In the genomic region with DNA sequence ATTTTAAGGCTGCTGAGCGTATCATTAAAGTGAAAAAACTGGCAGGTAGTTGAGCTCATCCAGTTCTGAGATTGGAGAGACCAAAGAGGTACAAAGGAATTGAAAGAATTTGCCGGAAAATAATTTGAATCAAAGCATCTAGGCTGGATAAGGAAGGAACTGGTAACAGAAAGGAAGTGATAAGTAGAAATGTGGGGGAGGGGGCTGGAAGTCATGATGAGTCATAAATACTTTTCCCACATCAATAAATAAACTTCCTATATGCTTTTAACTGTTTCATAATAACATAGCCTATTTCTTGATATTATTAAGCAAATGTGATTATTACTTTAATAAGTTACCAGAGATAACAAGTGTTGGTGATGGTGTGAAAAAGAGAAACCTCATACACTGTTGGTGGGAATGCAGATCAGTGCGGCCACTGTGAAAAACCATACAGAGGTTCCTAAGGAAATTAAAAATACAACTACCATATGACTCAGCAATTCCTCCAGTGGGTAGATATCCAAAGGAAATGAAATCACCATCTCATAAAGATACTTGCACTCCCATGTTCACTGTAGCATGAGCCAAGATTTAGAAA, we compare ENCODE assay signal across 9 cellular contexts. TPM values are rescaled to one million over a fixed set of nuclear protein-coding genes. Genes with fewer than 3 reads are reported as not detected.
A peak's percentile ranks its signal among the peaks of the same experiment; 100 is the strongest.
DNase-seq lines count a peak whose midpoint lies in the region; FAIRE-seq and TF ChIP-seq lines count a peak whose summit lies in the region.
"Had no signal": no experiment of that assay in that cellular context is flagged by ENCODE, and none has a peak within 500 bp of the region (broad histone marks: within the 10 kb centered on the region; RNA-seq: fewer than 3 reads in every experiment).

No MANE protein-coding gene starts in this region.

- no peaks in the 10 kb centered on the region for H3K79me2 ChIP-seq in hepatocyte

- H3K27me3 ChIP-seq in skeletal muscle satellite cell (ENCODE audit: control insufficient read depth, insufficient read depth, low read length) (no peaks in the 10 kb centered on the region), hepatocyte (no peaks in the 10 kb centered on the region)

- 88% methylated on average over 3 of the region's 3 CpGs for WGBS in hepatocyte (ENCODE audit: low lambda C conversion rate, missing lambda C conversion rate)

- FAIRE-seq in RCC 7860 (lab: Jason Lieb, UNC): peak; percentile 93
- FAIRE-seq: kidney had no signal

- TF ChIP-seq CTCF in hepatocyte (IDR thresholded peaks at IDR 0.05; ENCODE audit: poor library complexity): no peak

- no peak overlapping the region for H3K27ac ChIP-seq in hepatocyte

- H3K36me3 ChIP-seq in skeletal muscle satellite cell (ENCODE audit: insufficient read depth, low read length) (no peaks in the 10 kb centered on the region), hepatocyte (replicated peaks; ENCODE audit: insufficient read depth, low read depth) (no peaks in the 10 kb centered on the region)

- H2AFZ ChIP-seq in hepatocyte: no peak overlapping the region

- H3K9me2 ChIP-seq in hepatocyte (replicated peaks; ENCODE audit: insufficient read depth): no peaks in the 10 kb centered on the region

- H3K4me3 ChIP-seq in skeletal muscle satellite cell (ENCODE audit: low read length): peak overlapping the region; percentile 35
- no peak overlapping the region for H3K4me3 ChIP-seq in hepatocyte

- H3K9ac ChIP-seq in skeletal muscle satellite cell (ENCODE audit: low read depth, low read length): peak overlapping the region; percentile 55

- DNase-seq in H4 (ENCODE audit: low spot score) (peak; percentile 43), RCC 7860 (ENCODE audit: low spot score) (peak; percentile 93), fibroblast of gingiva (ENCODE audit: low read depth) (peak; percentile 69), hepatocyte (ENCODE audit: low spot score) (no peak), NCI-H2081 (lab: John Stamatoyannopoulos, UW) (no peak), iPS-NIHi7 (ENCODE audit: extremely low spot score) (no peak)
- DNase-seq: kidney, NCI-H1105 treated with DMSO at 0.1 percent for 48 hours had no signal

- peaks cover 69% of the 10 kb centered on the region for H3K4me1 ChIP-seq in skeletal muscle satellite cell (ENCODE audit: control insufficient read depth, insufficient read depth, low read length)
- H3K4me1 ChIP-seq in hepatocyte (ENCODE audit: insufficient read depth): peaks cover 8% of the 10 kb centered on the region

- peak overlapping the region; percentile 65 for H3K4me2 ChIP-seq in skeletal muscle satellite cell (ENCODE audit: low read length)
- H3K4me2 ChIP-seq in hepatocyte: no peak overlapping the region

- no peaks in the 10 kb centered on the region for H3K9me3 ChIP-seq in skeletal muscle satellite cell (replicated peaks; ENCODE audit: low read length)
- H3K9me3 ChIP-seq in hepatocyte (ENCODE audit: low read depth): no peaks in the 10 kb centered on the region

- H4K20me1 ChIP-seq in hepatocyte (ENCODE audit: insufficient read depth, poor library complexity, severe bottlenecking): no peaks in the 10 kb centered on the region

RNA-seq across cellular contexts. Expression of gene ZNF438, which starts 27.0 kb away (rescaled TPM):
- 1.3 TPM in 2 replicates for total RNA-seq in H4 (2014; rRNA removed; shearing (Covaris generic))
- 4.8 and 6.1 TPM in 2 replicates for total RNA-seq in skeletal muscle satellite cell (2012; rRNA removed)
- total RNA-seq in hepatocyte: 3.2 and 5.0 TPM in 2 replicates
- 2.3 and 3.8 TPM in 2 replicates for polyA plus RNA-seq in hepatocyte

Comparison
In these comparisons a context has a peak if more than half of its experiments do, and no peak if none do; other contexts are left out.
1. DNase-seq: peak in H4 (single experiment), RCC 7860 (single experiment) and fibroblast of gingiva (single experiment); none in hepatocyte (single experiment), NCI-H2081 (0 of 2) and iPS-NIHi7 (single experiment).